Comparison of ENCODE assay signal across 11 cellular contexts in the genomic region with DNA sequence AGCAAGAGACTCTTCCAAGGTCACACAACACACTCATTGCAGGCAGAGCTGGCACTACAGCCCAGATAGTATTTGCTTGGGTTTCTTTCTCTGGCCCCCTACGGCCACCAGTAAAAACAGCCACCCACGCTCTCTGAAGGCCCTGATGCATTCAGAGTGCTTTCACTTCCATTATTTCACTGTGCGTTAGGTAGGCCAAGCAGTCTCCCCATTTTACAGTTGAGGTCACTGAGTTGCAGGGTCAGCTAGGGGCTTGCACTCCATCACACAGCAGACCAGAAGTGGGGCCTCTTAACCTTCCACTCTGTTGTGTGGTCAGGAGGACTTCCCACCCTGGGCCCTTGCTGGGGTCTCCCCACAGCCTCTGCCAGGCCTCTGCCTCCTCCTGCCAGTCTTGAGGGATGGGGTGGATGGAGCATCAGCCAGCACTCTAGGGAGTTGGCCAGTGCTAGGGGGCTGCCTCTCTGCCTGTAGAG. TPM values are rescaled to one million over a fixed set of nuclear protein-coding genes. Genes with fewer than 3 reads are reported as not detected.
DNase-seq lines count a peak whose midpoint lies in the region; ATAC-seq and TF ChIP-seq lines count a peak whose summit lies in the region.
"Had no signal": no experiment of that assay in that cellular context is flagged by ENCODE, and none has a peak within 500 bp of the region (broad histone marks: within the 10 kb centered on the region; RNA-seq: fewer than 3 reads in every experiment).

No MANE protein-coding gene starts in this region.

- peaks cover 2% of the 10 kb centered on the region for H3K36me3 Mint-ChIP-seq in activated naive CD8-positive, alpha-beta T cell
- H3K36me3 Mint-ChIP-seq in HFFc6 (ENCODE audit: low read depth), result no peaks in the 10 kb centered on the region; the same call in 1 of the 2 replicates

- no peaks in the 10 kb centered on the region for H3K27me3 Mint-ChIP-seq in activated naive CD8-positive, alpha-beta T cell
- H3K27me3 Mint-ChIP-seq in HFFc6 (ENCODE audit: insufficient read depth), result peaks cover 46% of the 10 kb centered on the region

- TF ChIP-seq CTCF in HFFc6 (IDR thresholded peaks at IDR 0.05) (no peak), prostate gland (IDR thresholded peaks at IDR 0.05) (no peak)

- no peak for TF ChIP-seq POLR2A in prostate gland (IDR thresholded peaks at IDR 0.05)

- H3K36me3 ChIP-seq in prostate gland, result no peaks in the 10 kb centered on the region

- peak overlapping the region; percentile 100 for H3K4me3 Mint-ChIP-seq in activated naive CD8-positive, alpha-beta T cell
- no peak overlapping the region for H3K4me3 Mint-ChIP-seq in HFFc6

- no peaks in the 10 kb centered on the region for H3K9me3 ChIP-seq in prostate gland

- ATAC-seq in Right ventricle myocardium superior (ENCODE audit: poor library complexity), result no peak
- ATAC-seq in HG02981 (IDR thresholded peaks at IDR 0.05; ENCODE audit: unreplicated experiment), result peak; percentile 44

- H3K9me3 Mint-ChIP-seq in activated naive CD8-positive, alpha-beta T cell (ENCODE audit: low read depth), result no peaks in the 10 kb centered on the region
- H3K9me3 Mint-ChIP-seq in HFFc6, result no peaks in the 10 kb centered on the region

- peaks cover 7% of the 10 kb centered on the region for H3K27me3 ChIP-seq in prostate gland (replicated peaks; ENCODE audit: insufficient read depth)

- intact Hi-C loops in cardiac septum (cut with DNase I), result no loop called here
- intact Hi-C loops in Right ventricle myocardium superior (cut with DNase I), result no loop called here
- intact Hi-C loops in prostate gland (cut with DNase I), result no loop called here

- WGBS in prostate gland, result 95% methylated on average over 3 of the region's 3 CpGs

- no peak overlapping the region for H3K4me3 ChIP-seq in prostate gland

- no peak overlapping the region for H3K27ac ChIP-seq in prostate gland
- H3K27ac ChIP-seq: C4-2B had no signal

- peaks cover 53% of the 10 kb centered on the region for H3K4me1 Mint-ChIP-seq in activated naive CD8-positive, alpha-beta T cell (ENCODE audit: low read depth)
- H3K4me1 Mint-ChIP-seq in HFFc6 (ENCODE audit: low read depth), result no peaks in the 10 kb centered on the region

- peak; percentile 61 for DNase-seq in cardiac septum (ENCODE audit: low spot score)
- DNase-seq in Right ventricle myocardium superior, result no peak
- no peak for DNase-seq in HFFc6
- DNase-seq in DMS 273 (lab: John Stamatoyannopoulos, UW; ENCODE audit: unreplicated experiment), result no peak
- no peak for DNase-seq in prostate gland (ENCODE audit: low spot score)
- no peak for DNase-seq in SW 1271 (lab: John Stamatoyannopoulos, UW)
- DNase-seq: mesenchymal stem cell had no signal

- no peaks in the 10 kb centered on the region for H3K4me1 ChIP-seq in prostate gland (replicated peaks)

- H3K27ac Mint-ChIP-seq in activated naive CD8-positive, alpha-beta T cell, result peak overlapping the region; percentile 64
- H3K27ac Mint-ChIP-seq in HFFc6, result no peak overlapping the region

RNA-seq across cellular contexts. Expression of a gene that starts 2.5 kb away (rescaled TPM):
- total RNA-seq in cardiac septum (0.30 TPM), Right ventricle myocardium superior (0.32 TPM), prostate gland (under 1 TPM; 0.27 to 0.45 TPM)
- total RNA-seq in HFFc6 (2021; fragmentation: NEBNext Ultra II Directional; extraction: Animal tissue kit (Norgen Biotek cat#: 25700)), result not detected
- total RNA-seq: NCI-H460 had no signal

RNA-seq across cellular contexts. Expression of a gene that starts 41.6 kb away (rescaled TPM):
- total RNA-seq in cardiac septum (11.2 TPM), Right ventricle myocardium superior (16.3 TPM), prostate gland (10 to 100 TPM in 1 of 2 donors, 1 to 10 TPM in 1; 9.5 to 15.3 TPM)
- total RNA-seq in HFFc6 (2021; fragmentation: NEBNext Ultra II Directional; extraction: Animal tissue kit (Norgen Biotek cat#: 25700)), result 1 to 10 TPM; 6.6 to 8.3 (median 7.7) TPM
